In the genomic region with DNA sequence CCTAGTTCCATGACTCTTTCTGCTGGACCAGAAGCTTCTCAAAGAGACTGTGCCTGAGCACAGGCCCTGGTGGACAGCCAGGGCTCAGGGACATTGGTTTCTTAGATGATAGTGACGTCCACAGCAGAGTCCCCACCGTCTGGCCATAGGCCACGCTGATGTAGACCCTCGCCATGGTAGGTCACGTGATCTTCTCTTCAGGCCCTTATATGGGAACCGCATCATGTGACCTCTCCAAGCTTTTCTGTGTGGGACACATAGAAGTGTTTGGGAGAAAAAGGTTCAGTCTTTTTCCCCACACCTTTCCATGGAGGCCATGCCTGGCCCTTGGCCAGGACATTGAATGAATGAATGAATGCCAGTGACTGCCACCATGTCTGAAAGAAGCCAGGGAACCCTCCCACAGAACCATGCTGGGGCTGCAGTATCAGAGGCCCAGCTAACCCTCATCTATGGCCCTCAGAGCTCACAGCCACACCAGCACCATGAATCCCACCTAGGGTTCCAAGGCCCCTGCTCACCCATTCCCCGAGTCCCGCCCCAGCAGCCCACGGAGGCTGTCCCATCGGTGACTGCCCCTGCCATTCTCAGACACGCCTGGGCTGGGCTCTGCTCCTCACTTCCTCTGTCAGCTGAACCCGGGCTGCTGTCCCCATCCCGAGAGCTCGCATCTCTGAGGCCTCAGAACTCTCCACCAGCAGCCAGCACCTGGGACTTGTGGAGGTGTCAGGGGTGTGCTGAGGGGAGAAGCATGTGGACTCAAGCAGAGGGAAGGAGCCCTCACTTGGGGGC, we compare ENCODE assay signal across 17 cellular contexts.
DNase-seq lines count a peak whose midpoint lies in the region; ATAC-seq, FAIRE-seq and TF ChIP-seq lines count a peak whose summit lies in the region.
"Had no signal": no experiment of that assay in that cellular context is flagged by ENCODE, and none has a peak within 500 bp of the region (broad histone marks: within the 10 kb centered on the region; RNA-seq: fewer than 3 reads in every experiment).

No MANE protein-coding gene starts in this region.

- TF ChIP-seq CTCF in chondrocyte (IDR thresholded peaks at IDR 0.05) = no peak

- H3K4ac ChIP-seq in neuronal stem cell (ENCODE audit: low read length) = peak overlapping the region; percentile 86

- H3K4me2 ChIP-seq in neuronal stem cell (ENCODE audit: insufficient read depth, low read length, poor library complexity, severe bottlenecking) = no peak overlapping the region

- peaks cover 6 to 16% of the 10 kb centered on the region in 2 donors for H3K9me3 ChIP-seq in neuronal stem cell (replicated peaks in 1 of 2; ENCODE audit: control insufficient read depth in 2 of 2, insufficient read depth in 1 of 2, low read depth in 1 of 2, low read length in 2 of 2)
- H3K9me3 ChIP-seq: HAP-1 had no signal

- H3K9ac ChIP-seq in neuronal stem cell (ENCODE audit: low read depth, low read length, poor library complexity) = no peak overlapping the region
- H3K9ac ChIP-seq: GM23248 had no signal

- no peak overlapping the region for H4K91ac ChIP-seq in neuronal stem cell (ENCODE audit: low read depth, low read length, poor library complexity)

- no peak overlapping the region for H3K4me3 Mint-ChIP-seq in chondrocyte (ENCODE audit: unreplicated experiment)
- H3K4me3 Mint-ChIP-seq: CD4-positive, alpha-beta T cell; IgD-negative memory B cell had no signal

- H2AK5ac ChIP-seq in neuronal stem cell (ENCODE audit: low read depth, low read length) = peak overlapping the region; percentile 56

- no peak for ATAC-seq in GM21515 (IDR thresholded peaks at IDR 0.05; ENCODE audit: unreplicated experiment)

- no peaks in the 10 kb centered on the region for H3K4me1 ChIP-seq in neuronal stem cell (ENCODE audit: control insufficient read depth in 2 of 2, insufficient read depth in 1 of 2, low read depth in 1 of 2, low read length in 2 of 2)
- H3K4me1 ChIP-seq: BE2C, HAP-1 had no signal

- peaks cover 15% of the 10 kb centered on the region for H3K27me3 Mint-ChIP-seq in chondrocyte (ENCODE audit: low read depth)

- no peak overlapping the region for H3K27ac Mint-ChIP-seq in chondrocyte (ENCODE audit: unreplicated experiment)
- H3K27ac Mint-ChIP-seq: CD4-positive, alpha-beta T cell had no signal

- WGBS in neuronal stem cell (ENCODE audit: extremely low coverage in 2 of 2, insufficient read length in 2 of 2, insufficient replicate concordance in 1 of 2), 2 donors = no CpG with 5 or more reads among the region's 14 CpGs

- H3K18ac ChIP-seq in neuronal stem cell (ENCODE audit: low read length) = peak overlapping the region; percentile 13

- H2BK15ac ChIP-seq in neuronal stem cell (ENCODE audit: low read length) = peak overlapping the region; percentile 43

- H2BK120ac ChIP-seq in neuronal stem cell (ENCODE audit: low read depth, low read length) = no peak overlapping the region

- H3K27me3 ChIP-seq in neuronal stem cell (ENCODE audit: control insufficient read depth in 3 of 3, insufficient read depth in 3 of 3, low read depth in 1 of 3, low read length in 3 of 3) = peaks cover 0 to 7% (median 0%) of the 10 kb centered on the region in 3 experiments
- H3K27me3 ChIP-seq: BE2C had no signal

- TF ChIP-seq EP300 in Ishikawa (IDR thresholded peaks at IDR 0.05; ENCODE audit: borderline replicate concordance) = no peak

- no peak overlapping the region for H2BK5ac ChIP-seq in neuronal stem cell (ENCODE audit: low read length)

- H3K79me1 ChIP-seq in neuronal stem cell (ENCODE audit: low read depth, low read length) = no peaks in the 10 kb centered on the region

- no peaks in the 10 kb centered on the region for H3K36me3 ChIP-seq in neuronal stem cell (replicated peaks in 1 of 2; ENCODE audit: control insufficient read depth in 2 of 2, insufficient read depth in 2 of 2, low read length in 2 of 2)
- H3K36me3 ChIP-seq: BE2C, HAP-1 had no signal

- H2BK12ac ChIP-seq in neuronal stem cell (ENCODE audit: low read length) = peak overlapping the region; percentile 10

- peaks cover 12% of the 10 kb centered on the region for H3K9me3 Mint-ChIP-seq in chondrocyte (ENCODE audit: low read depth)

- no peak overlapping the region for H3K23ac ChIP-seq in neuronal stem cell (ENCODE audit: low read depth, low read length, poor library complexity)

- no peaks in the 10 kb centered on the region for H3K36me3 Mint-ChIP-seq in chondrocyte (ENCODE audit: low read depth)
- H3K36me3 Mint-ChIP-seq: IgD-negative memory B cell had no signal

- H3K4me3 ChIP-seq in neuronal stem cell (ENCODE audit: low read length in 2 of 2) = no peak overlapping the region
- H3K4me3 ChIP-seq: GM23248, HAP-1 had no signal

- FAIRE-seq in HTR-8/SVneo (lab: Jason Lieb, UNC) = no peak
- FAIRE-seq: GM19239 had no signal

- H2AFZ ChIP-seq in neuronal stem cell (ENCODE audit: low read length) = no peak overlapping the region
- H2AFZ ChIP-seq: GM23248 had no signal

- no peak for TF ChIP-seq RAD21 in Ishikawa (IDR thresholded peaks at IDR 0.05; ENCODE audit: low read depth)

- H4K8ac ChIP-seq in neuronal stem cell (ENCODE audit: low read depth, low read length) = no peak overlapping the region

- H3K14ac ChIP-seq in neuronal stem cell (ENCODE audit: low read length) = peak overlapping the region; percentile 82

- H3K4me1 Mint-ChIP-seq in chondrocyte (ENCODE audit: low read depth) = no peaks in the 10 kb centered on the region
- H3K4me1 Mint-ChIP-seq: IgD-negative memory B cell had no signal

- peak; percentile 60 for DNase-seq in chondrocyte (ENCODE audit: low spot score)
- DNase-seq in neuronal stem cell (ENCODE audit: low spot score) = no peak
- DNase-seq in HTR-8/SVneo (ENCODE audit: insufficient read length, low spot score) = no peak
- no peak for DNase-seq in KBM-7
- DNase-seq: ACHN; BE2C; CD4-positive, alpha-beta T cell; DMS153; DMS79; GDM1; GM23248 had no signal

- no peak overlapping the region for H3K27ac ChIP-seq in neuronal stem cell (replicated peaks; ENCODE audit: low read length)
- H3K27ac ChIP-seq: C4-2B, GM23248 had no signal

- in situ Hi-C loops in KBM-7 (cut with MboI; ENCODE audit: low pct_unique_long_range_greater_than_20kb, low sequenced_read_pairs) = no loop called here

TF ChIP-seq in Ishikawa, 13 proteins besides CTCF, POLR2A, EP300 and RAD21:
- TF ChIP-seq, protein P1, sequence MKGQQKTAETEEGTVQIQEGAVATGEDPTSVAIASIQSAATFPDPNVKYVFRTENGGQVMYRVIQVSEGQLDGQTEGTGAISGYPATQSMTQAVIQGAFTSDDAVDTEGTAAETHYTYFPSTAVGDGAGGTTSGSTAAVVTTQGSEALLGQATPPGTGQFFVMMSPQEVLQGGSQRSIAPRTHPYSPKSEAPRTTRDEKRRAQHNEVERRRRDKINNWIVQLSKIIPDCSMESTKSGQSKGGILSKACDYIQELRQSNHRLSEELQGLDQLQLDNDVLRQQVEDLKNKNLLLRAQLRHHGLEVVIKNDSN (IDR thresholded peaks at IDR 0.05) = 0 out of 2 replicates have a peak, but pooled peaks have one; percentile 9
- no peak for TF ChIP-seq YY1 (IDR thresholded peaks at IDR 0.05; ENCODE audit: low read depth)
- no peak for TF ChIP-seq CREB1 (IDR thresholded peaks at IDR 0.05; ENCODE audit: low read depth)
- TF ChIP-seq, protein P2, sequence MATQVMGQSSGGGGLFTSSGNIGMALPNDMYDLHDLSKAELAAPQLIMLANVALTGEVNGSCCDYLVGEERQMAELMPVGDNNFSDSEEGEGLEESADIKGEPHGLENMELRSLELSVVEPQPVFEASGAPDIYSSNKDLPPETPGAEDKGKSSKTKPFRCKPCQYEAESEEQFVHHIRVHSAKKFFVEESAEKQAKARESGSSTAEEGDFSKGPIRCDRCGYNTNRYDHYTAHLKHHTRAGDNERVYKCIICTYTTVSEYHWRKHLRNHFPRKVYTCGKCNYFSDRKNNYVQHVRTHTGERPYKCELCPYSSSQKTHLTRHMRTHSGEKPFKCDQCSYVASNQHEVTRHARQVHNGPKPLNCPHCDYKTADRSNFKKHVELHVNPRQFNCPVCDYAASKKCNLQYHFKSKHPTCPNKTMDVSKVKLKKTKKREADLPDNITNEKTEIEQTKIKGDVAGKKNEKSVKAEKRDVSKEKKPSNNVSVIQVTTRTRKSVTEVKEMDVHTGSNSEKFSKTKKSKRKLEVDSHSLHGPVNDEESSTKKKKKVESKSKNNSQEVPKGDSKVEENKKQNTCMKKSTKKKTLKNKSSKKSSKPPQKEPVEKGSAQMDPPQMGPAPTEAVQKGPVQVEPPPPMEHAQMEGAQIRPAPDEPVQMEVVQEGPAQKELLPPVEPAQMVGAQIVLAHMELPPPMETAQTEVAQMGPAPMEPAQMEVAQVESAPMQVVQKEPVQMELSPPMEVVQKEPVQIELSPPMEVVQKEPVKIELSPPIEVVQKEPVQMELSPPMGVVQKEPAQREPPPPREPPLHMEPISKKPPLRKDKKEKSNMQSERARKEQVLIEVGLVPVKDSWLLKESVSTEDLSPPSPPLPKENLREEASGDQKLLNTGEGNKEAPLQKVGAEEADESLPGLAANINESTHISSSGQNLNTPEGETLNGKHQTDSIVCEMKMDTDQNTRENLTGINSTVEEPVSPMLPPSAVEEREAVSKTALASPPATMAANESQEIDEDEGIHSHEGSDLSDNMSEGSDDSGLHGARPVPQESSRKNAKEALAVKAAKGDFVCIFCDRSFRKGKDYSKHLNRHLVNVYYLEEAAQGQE (IDR thresholded peaks at IDR 0.05; ENCODE audit: low read depth) = no peak
TF ChIP-seq in Ishikawa: peak in this region for 1.
